15 cellular contexts compared by ENCODE assay signal in genomic region chr16:58040945-58041627, GRCh38. TPM values are rescaled to one million over a fixed set of nuclear protein-coding genes. Genes with fewer than 3 reads are reported as not detected.
A peak's percentile ranks its signal among the peaks of the same experiment; 100 is the strongest.
DNase-seq lines count a peak whose midpoint lies in the region; ATAC-seq, FAIRE-seq and TF ChIP-seq lines count a peak whose summit lies in the region.
"Had no signal": no experiment of that assay in that cellular context is flagged by ENCODE, and none has a peak within 500 bp of the region (broad histone marks: within the 10 kb centered on the region; RNA-seq: fewer than 3 reads in every experiment).

No MANE protein-coding gene starts in this region.

- no peak overlapping the region for H2BK5ac ChIP-seq in IMR-90 (ENCODE audit: low read depth, low read length, poor library complexity, severe bottlenecking)

- no peak overlapping the region for H2AFZ ChIP-seq in IMR-90 (replicated peaks; ENCODE audit: low read length, poor library complexity)
- H2AFZ ChIP-seq: GM23338 had no signal

- no peak overlapping the region for H2AK5ac ChIP-seq in IMR-90 (ENCODE audit: low read depth, low read length)

- H2BK20ac ChIP-seq in IMR-90 (ENCODE audit: low read depth, low read length) = no peak overlapping the region

- no peaks in the 10 kb centered on the region; the same call in 1 of the 2 replicates for H3K9me1 ChIP-seq in IMR-90 (ENCODE audit: insufficient read depth, low read length)

- in situ Hi-C loops in IMR-90 (cut with MboI; ENCODE audit: low sequenced_read_pairs) = no loop called here

- TF ChIP-seq POLR2A in IMR-90 (IDR thresholded peaks at IDR 0.05; ENCODE audit: low read depth, low read length) = no peak

- ATAC-seq in IMR-90 (ENCODE audit: low read depth) (no peak), upper lobe of right lung (no peak), GM21381 (IDR thresholded peaks at IDR 0.05; ENCODE audit: unreplicated experiment) (no peak), GM18498 (IDR thresholded peaks at IDR 0.05; ENCODE audit: unreplicated experiment) (no peak), GM18861 (IDR thresholded peaks at IDR 0.05; ENCODE audit: unreplicated experiment) (no peak)
- ATAC-seq: A549, GM23338 had no signal

- H4K91ac ChIP-seq in IMR-90 (ENCODE audit: insufficient read depth, low read depth, low read length) = no peak overlapping the region

- H3K14ac ChIP-seq in IMR-90 (replicated peaks; ENCODE audit: low read depth, low read length) = no peak overlapping the region

- H2AK9ac ChIP-seq in IMR-90 (replicated peaks; ENCODE audit: low read depth, low read length, poor library complexity) = peak overlapping the region; percentile 61

- H3K9ac ChIP-seq in BLaER1 (no peak overlapping the region), IMR-90 (ENCODE audit: low read depth, low read length) (no peak overlapping the region), kidney (ENCODE audit: low read length in 2 of 2) (no peak overlapping the region)

- H4K20me1 ChIP-seq in BLaER1 (no peaks in the 10 kb centered on the region), IMR-90 (ENCODE audit: insufficient read depth, low read length) (no peaks in the 10 kb centered on the region)

- WGBS in IMR-90 (ENCODE audit: extremely low coverage in 2 of 2, insufficient read length in 1 of 2), 2 experiments = 73% methylated on average over 3 of the region's 14 CpGs; no CpG with 5 or more reads in 1 of the 2 experiments

- TF ChIP-seq CTCF in IMR-90 (conservative IDR thresholded peaks at IDR 0.05; ENCODE audit: low read depth, low read length) (no peak), kidney (IDR thresholded peaks at IDR 0.05; ENCODE audit: borderline replicate concordance, extremely low read depth, insufficient read depth) (no peak), upper lobe of right lung (IDR thresholded peaks at IDR 0.05) (no peak)

- no peak for FAIRE-seq in kidney (lab: Jason Lieb, UNC)
- FAIRE-seq: A549, GM18507 had no signal

- H3K36me3 ChIP-seq in BLaER1 = no peaks in the 10 kb centered on the region
- H3K36me3 ChIP-seq in IMR-90 (ENCODE audit: control insufficient read depth, insufficient read depth, low read length) = no peaks in the 10 kb centered on the region
- peaks cover 24 to 28% of the 10 kb centered on the region in 2 donors for H3K36me3 ChIP-seq in kidney (ENCODE audit: control insufficient read depth in 1 of 2, insufficient read depth in 2 of 2, low read length in 2 of 2)
- peaks cover 31% of the 10 kb centered on the region for H3K36me3 ChIP-seq in upper lobe of right lung
- H3K36me3 ChIP-seq: BE2C had no signal

- no peak overlapping the region for H3K23ac ChIP-seq in IMR-90 (ENCODE audit: low read depth, low read length)

- no peak overlapping the region for H3K4me3 ChIP-seq in BLaER1
- no peak overlapping the region for H3K4me3 ChIP-seq in IMR-90 (ENCODE audit: insufficient read depth, low read depth, low read length)
- H3K4me3 ChIP-seq in kidney (ENCODE audit: low read length in 2 of 2) = no peak overlapping the region
- H3K4me3 ChIP-seq in upper lobe of right lung = no peak overlapping the region
- H3K4me3 ChIP-seq: A549, GM23338 had no signal

- H3K27me3 ChIP-seq in BLaER1 (no peaks in the 10 kb centered on the region), IMR-90 (ENCODE audit: control insufficient read depth, insufficient read depth, low read length) (peaks cover 5% of the 10 kb centered on the region; the same call in 1 of the 2 replicates), upper lobe of right lung (no peaks in the 10 kb centered on the region)
- H3K27me3 ChIP-seq: BE2C had no signal

- CTCF ChIA-PET in IMR-90 (lab: Yijun Ruan, JAX) = no interaction called here

- no peak overlapping the region for H4K5ac ChIP-seq in IMR-90 (ENCODE audit: low read depth, low read length)

- peak overlapping the region; percentile 45 for H3K4me2 ChIP-seq in BLaER1
- H3K4me2 ChIP-seq in IMR-90 (ENCODE audit: low read depth, low read length) = no peak overlapping the region
- H3K4me2 ChIP-seq: A549, GM23338 had no signal

- peaks cover 24% of the 10 kb centered on the region for H3K4me1 ChIP-seq in BLaER1
- no peaks in the 10 kb centered on the region for H3K4me1 ChIP-seq in IMR-90 (ENCODE audit: control insufficient read depth, insufficient read depth, low read length)
- no peaks in the 10 kb centered on the region for H3K4me1 ChIP-seq in kidney (ENCODE audit: control insufficient read depth in 1 of 2, insufficient read depth in 1 of 2, low read depth in 1 of 2, low read length in 2 of 2)
- H3K4me1 ChIP-seq in upper lobe of right lung = no peaks in the 10 kb centered on the region
- H3K4me1 ChIP-seq: A549, BE2C, Caco-2 had no signal

- DNase-seq in IMR-90 = no peak
- DNase-seq in kidney = peak; percentile 66
- DNase-seq in upper lobe of right lung = peak; percentile 40
- DNase-seq: BE2C; Caco-2; CD8-positive, alpha-beta memory T cell; DND-41; GDM1 had no signal

- H2BK120ac ChIP-seq in IMR-90 (ENCODE audit: low read depth, low read length) = no peak overlapping the region

- dilution Hi-C loops in IMR-90 (cut with HindIII; ENCODE audit: low sequenced_read_pairs, unreplicated experiment) = no loop called here

- no peak overlapping the region for H2BK15ac ChIP-seq in IMR-90 (ENCODE audit: low read depth, low read length)

- POLR2A ChIA-PET in IMR-90 (lab: Charles Lee; ENCODE audit: unreplicated experiment) = no interaction called here

- no peaks in the 10 kb centered on the region for H3K79me1 ChIP-seq in IMR-90 (ENCODE audit: low read depth in 1 of 2, low read length in 2 of 2)

- no peak overlapping the region for H3K18ac ChIP-seq in IMR-90 (ENCODE audit: low read depth, low read length)

- H3K9me3 ChIP-seq in BLaER1 (no peaks in the 10 kb centered on the region), IMR-90 (ENCODE audit: control insufficient read depth, insufficient read depth, low read length) (no peaks in the 10 kb centered on the region), kidney (ENCODE audit: control insufficient read depth in 1 of 2, low read length in 2 of 2) (no peaks in the 10 kb centered on the region), upper lobe of right lung (no peaks in the 10 kb centered on the region)
- H3K9me3 ChIP-seq: A549, BE2C, Caco-2 had no signal

- H3K27ac ChIP-seq in BLaER1 = no peak overlapping the region
- no peak overlapping the region for H3K27ac ChIP-seq in IMR-90 (ENCODE audit: insufficient read depth, low read length)
- H3K27ac ChIP-seq in kidney (ENCODE audit: low read depth in 2 of 2, low read length in 2 of 2) = no peak overlapping the region
- no peak overlapping the region for H3K27ac ChIP-seq in upper lobe of right lung
- H3K27ac ChIP-seq: A549 had no signal

- no peak overlapping the region for H3K4ac ChIP-seq in IMR-90 (ENCODE audit: low read depth, low read length)

- BruUV-seq in IMR-90 (replicated peaks; lab: Mats Ljungman, UMichigan) = no TSS peak

- TF ChIP-seq RAD21 in IMR-90 (IDR thresholded peaks at IDR 0.05; ENCODE audit: low read length) = no peak

- H4K8ac ChIP-seq in IMR-90 (ENCODE audit: low read depth in 2 of 2, low read length in 2 of 2) = no peak overlapping the region

- H3K56ac ChIP-seq in IMR-90 (ENCODE audit: extremely low read depth, insufficient read depth, low read length) = no peak overlapping the region

- intact Hi-C loops in IMR-90 (cut with micrococcal nuclease) (no loop called here), kidney (cut with DNase I) (no loop called here), upper lobe of right lung (cut with DNase I) (no loop called here)

TF ChIP-seq in IMR-90, 13 proteins besides CTCF, POLR2A, EP300 and RAD21 (continues in another document):
- TF ChIP-seq BHLHE40 (IDR thresholded peaks at IDR 0.05; ENCODE audit: low read depth, low read length) (no peak), CEBPB (IDR thresholded peaks at IDR 0.05; ENCODE audit: low read depth, low read length) (no peak), MAZ (IDR thresholded peaks at IDR 0.05; ENCODE audit: borderline replicate concordance, low read depth, low read length) (no peak), MAFK (IDR thresholded peaks at IDR 0.05; ENCODE audit: low read depth, low read length) (no peak), RFX5 (IDR thresholded peaks at IDR 0.05; ENCODE audit: low read depth, low read length) (no peak), FOS (IDR thresholded peaks at IDR 0.05; ENCODE audit: low read depth, low read length) (no peak), MXI1 (IDR thresholded peaks at IDR 0.05; ENCODE audit: borderline replicate concordance, low read depth, low read length) (no peak), RCOR1 (IDR thresholded peaks at IDR 0.05; ENCODE audit: insufficient replicate concordance, low read length) (no peak), CHD1 (IDR thresholded peaks at IDR 0.05; ENCODE audit: low read depth, low read length) (no peak), NFE2L2 (IDR thresholded peaks at IDR 0.05; ENCODE audit: low read depth, low read length) (no peak)
- TF ChIP-seq, protein P1, sequence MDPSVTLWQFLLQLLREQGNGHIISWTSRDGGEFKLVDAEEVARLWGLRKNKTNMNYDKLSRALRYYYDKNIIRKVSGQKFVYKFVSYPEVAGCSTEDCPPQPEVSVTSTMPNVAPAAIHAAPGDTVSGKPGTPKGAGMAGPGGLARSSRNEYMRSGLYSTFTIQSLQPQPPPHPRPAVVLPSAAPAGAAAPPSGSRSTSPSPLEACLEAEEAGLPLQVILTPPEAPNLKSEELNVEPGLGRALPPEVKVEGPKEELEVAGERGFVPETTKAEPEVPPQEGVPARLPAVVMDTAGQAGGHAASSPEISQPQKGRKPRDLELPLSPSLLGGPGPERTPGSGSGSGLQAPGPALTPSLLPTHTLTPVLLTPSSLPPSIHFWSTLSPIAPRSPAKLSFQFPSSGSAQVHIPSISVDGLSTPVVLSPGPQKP (IDR thresholded peaks at IDR 0.05; ENCODE audit: borderline replicate concordance, low read depth, low read length) = no peak

RNA-seq across cellular contexts. Expression of gene MMP15, which starts 15.5 kb away (rescaled TPM):
- total RNA-seq in IMR-90 (2012; rRNA removed) = 0.18 and 0.28 TPM in 2 replicates
- 0.56 and 0.69 TPM in 2 replicates for polyA plus RNA-seq in IMR-90 (2012; rRNA removed)
- 0.69 and 1.1 TPM in 2 replicates for polyA plus RNA-seq in IMR-90 (2012; cell fraction: cytosol; rRNA removed)
- polyA plus RNA-seq in IMR-90 (2012; cell fraction: nucleus; rRNA removed; ENCODE audit: low replicate concordance) = 0.24 and 0.62 TPM in 2 replicates
- total RNA-seq in kidney = 31.4 TPM
- 19.1 TPM for polyA plus RNA-seq in kidney (ENCODE audit: insufficient read depth, low read depth, low replicate concordance)
- total RNA-seq in upper lobe of right lung = 25.2 TPM

RNA-seq across cellular contexts. Expression of gene USB1, which starts 39.9 kb away (rescaled TPM):
- total RNA-seq in IMR-90 (2012; rRNA removed) (23.1 and 45.9 TPM in 2 replicates), kidney (32.8 TPM), upper lobe of right lung (37.4 TPM)
- polyA plus RNA-seq in IMR-90 (2012; rRNA removed) (94.9 and 96.8 TPM in 2 replicates), kidney (ENCODE audit: insufficient read depth, low read depth, low replicate concordance) (18.3 TPM)
- 126 and 158 TPM in 2 replicates for polyA plus RNA-seq in IMR-90 (2012; cell fraction: cytosol; rRNA removed)
- polyA plus RNA-seq in IMR-90 (2012; cell fraction: nucleus; rRNA removed; ENCODE audit: low replicate concordance) = 32.4 and 62.6 TPM in 2 replicates

RNA-seq across cellular contexts. Expression of gene ZNF319, which starts 40.6 kb away (rescaled TPM):
- total RNA-seq in IMR-90 (2012; rRNA removed) (0.83 and 0.90 TPM in 2 replicates), kidney (10.9 TPM), upper lobe of right lung (10.6 TPM)
- polyA plus RNA-seq in IMR-90 (2012; rRNA removed) (6.3 TPM in 2 replicates), kidney (ENCODE audit: insufficient read depth, low read depth, low replicate concordance) (2.9 TPM)
- polyA plus RNA-seq in IMR-90 (2012; cell fraction: cytosol; rRNA removed) = 6.7 and 10.4 TPM in 2 replicates
- polyA plus RNA-seq in IMR-90 (2012; cell fraction: nucleus; rRNA removed; ENCODE audit: low replicate concordance) = 5.8 and 8.9 TPM in 2 replicates

Comparison
In these comparisons a context has a peak if more than half of its experiments do, and no peak if none do; other contexts are left out.
1. RNA of gene MMP15, which starts 15.5 kb away (total RNA-seq): 31.4 TPM in kidney (single experiment) and 25.2 TPM in upper lobe of right lung (single experiment); 0.18 to 0.28 TPM in IMR-90; every median in the first group is over 10 times any median in the second.